ENCODE assay signal across 23 cellular contexts in genomic region chr9:97382099-97382718, GRCh38. TPM values are rescaled to one million over a fixed set of nuclear protein-coding genes. Genes with fewer than 3 reads are reported as not detected.
DNase-seq lines count a peak whose midpoint lies in the region; ATAC-seq, FAIRE-seq and TF ChIP-seq lines count a peak whose summit lies in the region.
"Had no signal": no experiment of that assay in that cellular context is flagged by ENCODE, and none has a peak within 500 bp of the region (broad histone marks: within the 10 kb centered on the region; RNA-seq: fewer than 3 reads in every experiment).

No MANE protein-coding gene starts in this region.

- H3K9ac ChIP-seq in neural progenitor cell (no peak overlapping the region), GM23248 (no peak overlapping the region)

- H3K27ac ChIP-seq in small intestine (ENCODE audit: low read depth in 1 of 2, low read length in 1 of 2) = peak overlapping the region; percentile 28 to 73
- no peak overlapping the region for H3K27ac ChIP-seq in neural progenitor cell
- H3K27ac ChIP-seq in ovary = no peak overlapping the region
- H3K27ac ChIP-seq in GM23248 = no peak overlapping the region
- H3K27ac ChIP-seq: heart left ventricle, right atrium auricular region, tibial artery had no signal

- in situ Hi-C loops in GM23248 (cut with MboI) = no loop called here

- no peak overlapping the region for H3K4me2 ChIP-seq in neural progenitor cell
- H3K4me2 ChIP-seq in GM23248 (ENCODE audit: unreplicated experiment) = no peak overlapping the region

- DNase-seq in RCC 7860 (ENCODE audit: low spot score) (peak; percentile 57), kidney tubule cell (ENCODE audit: low spot score) (peak; percentile 66), small intestine (peak; percentile 86), left ventricle myocardium superior (no peak), neural progenitor cell (ENCODE audit: low spot score) (no peak), ovary (no peak), GM23248 (no peak)
- DNase-seq: activated naive CD4-positive, alpha-beta T cell treated with anti-CD3 and anti-CD28 coated beads, Interleukin-2, amount 50 U/mL, for 16 hours; activated T-cell treated with anti-CD3 and anti-CD28 coated beads, Interleukin-2, amount 50 U/mL, for 4 hours; cerebellar nuclear complex; heart left ventricle; immature natural killer cell; IMR-90; mesendoderm; NCI-H146; NCI-H748 treated with DMSO at 0.1 percent for 48 hours; stimulated activated CD4-positive, alpha-beta T cell treated with anti-CD3 and anti-CD28 coated beads, Interleukin-15, amount 100 ng/mL, for 24 hours; stimulated activated naive CD4-positive, alpha-beta T cell; T-helper 9 cell; tibial artery had no signal

- H3K36me3 ChIP-seq in small intestine (ENCODE audit: control insufficient read depth in 2 of 2, insufficient read depth in 2 of 2, low read length in 2 of 2) (no peaks in the 10 kb centered on the region), neural progenitor cell (no peaks in the 10 kb centered on the region), ovary (no peaks in the 10 kb centered on the region), GM23248 (ENCODE audit: low read depth) (no peaks in the 10 kb centered on the region)
- H3K36me3 ChIP-seq: right atrium auricular region had no signal

- H3F3A ChIP-seq in neural progenitor cell (ENCODE audit: low read depth) (no peaks in the 10 kb centered on the region), GM23248 (ENCODE audit: insufficient read depth) (no peaks in the 10 kb centered on the region)

- peaks cover 3 to 20% of the 10 kb centered on the region in 2 donors for H3K4me1 ChIP-seq in small intestine (ENCODE audit: control insufficient read depth in 2 of 2, insufficient read depth in 1 of 2, low read depth in 1 of 2, low read length in 1 of 2)
- H3K4me1 ChIP-seq in neural progenitor cell = no peaks in the 10 kb centered on the region
- H3K4me1 ChIP-seq in ovary (ENCODE audit: insufficient read depth) = no peaks in the 10 kb centered on the region
- H3K4me1 ChIP-seq in GM23248 (ENCODE audit: insufficient read depth) = no peaks in the 10 kb centered on the region
- H3K4me1 ChIP-seq: tibial artery had no signal

- no peak overlapping the region for H3K4me3 ChIP-seq in small intestine (ENCODE audit: low read depth in 1 of 2, low read length in 2 of 2)
- no peak overlapping the region for H3K4me3 ChIP-seq in neural progenitor cell
- H3K4me3 ChIP-seq in ovary = no peak overlapping the region
- no peak overlapping the region for H3K4me3 ChIP-seq in GM23248
- H3K4me3 ChIP-seq: heart left ventricle, right atrium auricular region, tibial artery had no signal

- H3K9me3 ChIP-seq in small intestine (ENCODE audit: control insufficient read depth, low read depth) = no peaks in the 10 kb centered on the region
- H3K9me3 ChIP-seq in neural progenitor cell (ENCODE audit: low read depth) = no peaks in the 10 kb centered on the region
- no peaks in the 10 kb centered on the region for H3K9me3 ChIP-seq in ovary
- H3K9me3 ChIP-seq in GM23248 (ENCODE audit: low read depth) = no peaks in the 10 kb centered on the region
- H3K9me3 ChIP-seq: heart left ventricle, right atrium auricular region, tibial artery had no signal

- no peaks in the 10 kb centered on the region for H4K20me1 ChIP-seq in neural progenitor cell (ENCODE audit: low read depth)
- H4K20me1 ChIP-seq in GM23248 (ENCODE audit: insufficient read depth) = no peaks in the 10 kb centered on the region

- TF ChIP-seq EP300 in ovary (IDR thresholded peaks at IDR 0.05) = no peak

- peaks cover 9% of the 10 kb centered on the region for H3K27me3 Mint-ChIP-seq in neural progenitor cell (ENCODE audit: insufficient read depth, low read depth)

- H2AFZ ChIP-seq in neural progenitor cell (replicated peaks) (no peak overlapping the region), GM23248 (no peak overlapping the region)

- H3K36me3 Mint-ChIP-seq in neural progenitor cell = peaks cover 2% of the 10 kb centered on the region

- no peak overlapping the region for H3K4me3 Mint-ChIP-seq in neural progenitor cell
- H3K4me3 Mint-ChIP-seq: activated T-cell treated with anti-CD3 and anti-CD28 coated beads, Interleukin-2, amount 50 U/mL, for 4 hours; immature natural killer cell had no signal

- no peaks in the 10 kb centered on the region for H3K9me2 ChIP-seq in GM23248 (ENCODE audit: insufficient read depth)

- TF ChIP-seq CTCF in neural progenitor cell (IDR thresholded peaks at IDR 0.05) (no peak), ovary (IDR thresholded peaks at IDR 0.05) (no peak)

- no peak overlapping the region for H3K27ac Mint-ChIP-seq in neural progenitor cell
- H3K27ac Mint-ChIP-seq: immature natural killer cell had no signal

- H3K4me1 Mint-ChIP-seq in neural progenitor cell = peaks cover 8% of the 10 kb centered on the region

- intact Hi-C loops in left ventricle myocardium superior (cut with micrococcal nuclease) = no loop called here
- intact Hi-C loops in ovary (cut with DNase I) = no loop called here

- 19 to 61% (median 23%) methylated on average over 2 of the region's 2 CpGs for WGBS in small intestine, 3 donors
- WGBS in ovary, 3 donors = 49 to 82% (median 65%) methylated on average over 2 of the region's 2 CpGs
- 30 to 39% methylated on average over 2 of the region's 2 CpGs for WGBS in GM23248 (ENCODE audit: low coverage in 1 of 2, low lambda C conversion rate in 2 of 2, missing lambda C conversion rate in 2 of 2), 2 experiments

- peak; percentile 74 for ATAC-seq in GM18861 (IDR thresholded peaks at IDR 0.05; ENCODE audit: unreplicated experiment)
- no peak for ATAC-seq in left ventricle myocardium superior
- ATAC-seq: activated T-cell treated with anti-CD3 and anti-CD28 coated beads, Interleukin-2, amount 50 U/mL, for 4 hours; heart left ventricle had no signal

- H3K9me3 Mint-ChIP-seq in neural progenitor cell = no peaks in the 10 kb centered on the region
- H3K9me3 Mint-ChIP-seq: activated T-cell treated with anti-CD3 and anti-CD28 coated beads, Interleukin-2, amount 50 U/mL, for 4 hours; immature natural killer cell had no signal

- no peak for TF ChIP-seq POLR2A in ovary (IDR thresholded peaks at IDR 0.05)

- no peaks in the 10 kb centered on the region for H3K79me2 ChIP-seq in neural progenitor cell (ENCODE audit: low read depth)
- no peaks in the 10 kb centered on the region for H3K79me2 ChIP-seq in GM23248 (ENCODE audit: insufficient read depth)

- FAIRE-seq in RCC 7860 (lab: Jason Lieb, UNC) (peak; percentile 91), small intestine (lab: Jason Lieb, UNC) (peak; percentile 15)
- FAIRE-seq: astrocyte had no signal

- H3K27me3 ChIP-seq in small intestine (ENCODE audit: control insufficient read depth in 2 of 2, insufficient read depth in 2 of 2, low read length in 2 of 2) (no peaks in the 10 kb centered on the region), neural progenitor cell (no peaks in the 10 kb centered on the region), ovary (no peaks in the 10 kb centered on the region), GM23248 (replicated peaks; ENCODE audit: insufficient read depth) (no peaks in the 10 kb centered on the region)
- H3K27me3 ChIP-seq: right atrium auricular region had no signal

RNA-seq across cellular contexts. Expression of gene TDRD7, which starts 29.7 kb away (rescaled TPM):
- polyA plus RNA-seq in small intestine (10 to 100 TPM; 15.2 to 23.9 (median 16.8) TPM), ovary (10 to 100 TPM in 1 of 2 donors, 1 to 10 TPM in 1; 7.4 to 15.6 TPM), GM23248 (2016; fragmentation: Nextera tagmentation; extraction: Ambion mirVana) (4.9 and 5.0 TPM in 2 replicates)
- total RNA-seq in left ventricle myocardium superior (8.8 TPM), neural progenitor cell (ENCODE audit: low replicate concordance) (5.6 and 8.1 TPM in 2 replicates), ovary (10 to 100 TPM in 3 of 7 donors, 1 to 10 TPM in 4; 9.0 to 13.0 (median 9.8) TPM)
- total RNA-seq in GM23248 (2014; rRNA removed; shearing (Covaris generic)) = 6.6 and 8.9 TPM in 2 replicates

Comparison
In these comparisons a context has a peak if more than half of its experiments do, and no peak if none do; other contexts are left out.
1. DNase-seq: peak in RCC 7860 (single experiment), kidney tubule cell (single experiment) and small intestine (single experiment); none in left ventricle myocardium superior (single experiment), neural progenitor cell (single experiment), ovary (0 of 5) and GM23248 (single experiment).
2. H3K27ac ChIP-seq: peak in small intestine (2 of 2); none in neural progenitor cell (single experiment), ovary (0 of 2) and GM23248 (single experiment).